Comparison of ENCODE assay signal across 20 cellular contexts in genomic region chr22:39432361-39432811, GRCh38. TPM values are rescaled to one million over a fixed set of nuclear protein-coding genes. Genes with fewer than 3 reads are reported as not detected.
DNase-seq lines count a peak whose midpoint lies in the region; ATAC-seq and TF ChIP-seq lines count a peak whose summit lies in the region.
"Had no signal": no experiment of that assay in that cellular context is flagged by ENCODE, and none has a peak within 500 bp of the region (broad histone marks: within the 10 kb centered on the region; RNA-seq: fewer than 3 reads in every experiment).

No MANE protein-coding gene starts in this region.

- no peaks in the 10 kb centered on the region for H3K4me1 Mint-ChIP-seq in activated CD4-positive, alpha-beta memory T cell treated with anti-CD3 and anti-CD28 coated beads for 36 hours (ENCODE audit: low read depth)

- peaks cover 48 to 90% (median 61%) of the 10 kb centered on the region in 10 experiments for H3K4me1 ChIP-seq in BLaER1 treated with 17β-estradiol and CSF1 and Interleukin-3, amounts not matched to agents 10 nM and 100 nM
- peaks cover 19 to 70% of the 10 kb centered on the region in 2 donors for H3K4me1 ChIP-seq in adrenal gland (replicated peaks in 1 of 2)
- peaks cover 0 to 5% (median 0%) of the 10 kb centered on the region in 4 donors for H3K4me1 ChIP-seq in right lobe of liver
- peaks cover 13 to 74% (median 41%) of the 10 kb centered on the region in 6 donors for H3K4me1 ChIP-seq in spleen

- WGBS in adrenal gland, 4 donors, result 75 to 81% (median 79%) methylated on average over 7 to 10 of the region's 10 CpGs
- no CpG with 5 or more reads among the region's 10 CpGs for WGBS in right lobe of liver (ENCODE audit: insufficient coverage, low coverage, low lambda C conversion rate, missing lambda C conversion rate)
- WGBS in spleen, 5 donors, result 53 to 76% (median 73%) methylated on average over 6 to 10 of the region's 10 CpGs

- H3K9me3 ChIP-seq in BLaER1 treated with 17β-estradiol and CSF1 and Interleukin-3, amounts not matched to agents 10 nM and 100 nM (replicated peaks in 1 of 11), result no peaks in the 10 kb centered on the region
- H3K9me3 ChIP-seq in adrenal gland (replicated peaks in 1 of 3) (no peaks in the 10 kb centered on the region), right lobe of liver (no peaks in the 10 kb centered on the region), spleen (no peaks in the 10 kb centered on the region)
- H3K9me3 ChIP-seq: neutrophil had no signal

- peaks cover 44 to 72% (median 62%) of the 10 kb centered on the region in 11 experiments for H3K36me3 ChIP-seq in BLaER1 treated with 17β-estradiol and CSF1 and Interleukin-3, amounts not matched to agents 10 nM and 100 nM
- H3K36me3 ChIP-seq in adrenal gland (replicated peaks in 1 of 2), result peaks cover 0 to 33% of the 10 kb centered on the region in 2 donors
- peaks cover 0 to 37% (median 14%) of the 10 kb centered on the region in 4 donors for H3K36me3 ChIP-seq in right lobe of liver
- H3K36me3 ChIP-seq in spleen, result peaks cover 0 to 75% (median 47%) of the 10 kb centered on the region in 6 donors

- peaks cover 9% of the 10 kb centered on the region for H3K36me3 Mint-ChIP-seq in activated CD4-positive, alpha-beta memory T cell treated with anti-CD3 and anti-CD28 coated beads for 36 hours

- CTCF ChIA-PET in activated CD4-positive, alpha-beta memory T cell treated with anti-CD3 and anti-CD28 coated beads for 36 hours (lab: Charles Lee), result no interaction called here

- no peak for ATAC-seq in right lobe of liver
- ATAC-seq: activated T-cell treated with anti-CD3 and anti-CD28 coated beads, Interleukin-2, amount 50 U/mL, for 4 hours; HCT116 had no signal

- no peak for TF ChIP-seq CTCF in adrenal gland (IDR thresholded peaks at IDR 0.05)
- no peak for TF ChIP-seq CTCF in right lobe of liver (IDR thresholded peaks at IDR 0.05)
- TF ChIP-seq CTCF in spleen (IDR thresholded peaks at IDR 0.05 in 8 of 11, conservative IDR thresholded peaks at IDR 0.05 in 3 of 11), result no peak

- no peaks in the 10 kb centered on the region for H3K27me3 ChIP-seq in BLaER1 treated with 17β-estradiol and CSF1 and Interleukin-3, amounts not matched to agents 10 nM and 100 nM
- H3K27me3 ChIP-seq in adrenal gland (no peaks in the 10 kb centered on the region), right lobe of liver (no peaks in the 10 kb centered on the region), spleen (replicated peaks in 1 of 7) (no peaks in the 10 kb centered on the region)

- intact Hi-C loops in adrenal gland (cut with DNase I), result loop anchor here in 1 of 2 donors (10.0 kb wide), 1 partner anchor 62 kb away; no protein-coding TSS in a partner anchor
- intact Hi-C loops in right lobe of liver (cut with DNase I), result no loop called here
- intact Hi-C loops in spleen (cut with DNase I; ENCODE audit: low total_unique reads), result no loop called here
- intact Hi-C loops in activated CD4-positive, alpha-beta memory T cell treated with anti-CD3 and anti-CD28 coated beads for 36 hours (cut with micrococcal nuclease), result no loop called here

- H3K4me3 Mint-ChIP-seq in activated CD4-positive, alpha-beta memory T cell treated with anti-CD3 and anti-CD28 coated beads for 36 hours, result no peak overlapping the region
- H3K4me3 Mint-ChIP-seq: activated CD4-positive, alpha-beta T cell treated with anti-CD3 and anti-CD28 coated beads, Interleukin-2, amount 10 ng/mL, durations not matched to agents 24 days and 14 days; activated T-cell treated with anti-CD3 and anti-CD28 coated beads, Interleukin-2, amount 50 U/mL, for 4 hours; dendritic cell treated with granulocyte-macrophage colony-stimulating factor and Interleukin-4, amounts not matched to agents 40 ng/mL and 50 ng/mL, for 4 days; stimulated activated naive CD8-positive, alpha-beta T cell treated with anti-CD3 and anti-CD28 coated beads, Interleukin-15, Interleukin-2, amounts not matched to agents 100 ng/mL and 50 ng/mL, for 24 hours; T-helper 2 cell treated with Interferon-gamma antibody and Interleukin-4, amounts not matched to agents 5 μg/mL and 100 μg/mL, for 36 hours had no signal

- peak overlapping the region in 8 of 11 experiments; percentile 22 to 70 (median 48); a peak in 13 of 22 replicates for H3K9ac ChIP-seq in BLaER1 treated with 17β-estradiol and CSF1 and Interleukin-3, amounts not matched to agents 10 nM and 100 nM

- peak overlapping the region in 9 of 11 experiments; percentile 21 to 80 (median 40); a peak in 15 of 22 replicates for H3K27ac ChIP-seq in BLaER1 treated with 17β-estradiol and CSF1 and Interleukin-3, amounts not matched to agents 10 nM and 100 nM
- H3K27ac ChIP-seq in adrenal gland (peak overlapping the region in 4 of 5 donors; percentile 72 to 97 (median 94)), right lobe of liver (peak overlapping the region in 2 of 3 donors; percentile 33), spleen (peak overlapping the region; percentile 76 to 91 (median 84))
- H3K27ac ChIP-seq: neutrophil had no signal

- no peak overlapping the region for H3K4me3 ChIP-seq in BLaER1 treated with 17β-estradiol and CSF1 and Interleukin-3, amounts not matched to agents 10 nM and 100 nM
- no peak overlapping the region for H3K4me3 ChIP-seq in adrenal gland
- H3K4me3 ChIP-seq in right lobe of liver, result no peak overlapping the region
- no peak overlapping the region for H3K4me3 ChIP-seq in spleen

- DNase-seq in adrenal gland (no peak), right lobe of liver (peak in 1 of 3 donors; percentile 22), spleen (peak; percentile 65), NCI-H2227 (lab: John Stamatoyannopoulos, UW; ENCODE audit: unreplicated experiment) (no peak), AML-193 (lab: John Stamatoyannopoulos, UW) (no peak), DMS53 treated with DMSO at 0.1 percent for 48 hours (lab: John Stamatoyannopoulos, UW; ENCODE audit: unreplicated experiment) (no peak)
- DNase-seq in activated CD4-positive, alpha-beta memory T cell treated with anti-CD3 and anti-CD28 coated beads for 36 hours, result no peak
- DNase-seq: activated CD4-positive, alpha-beta T cell treated with anti-CD3 and anti-CD28 coated beads, Interleukin-2, amount 10 ng/mL, durations not matched to agents 24 days and 14 days; activated T-cell treated with anti-CD3 and anti-CD28 coated beads, Interleukin-2, amount 50 U/mL, for 4 hours; COR-L47; GF-D8; mesendoderm; NCI-H1048; SIG-M5 had no signal

- no peak overlapping the region for H3K27ac Mint-ChIP-seq in activated CD4-positive, alpha-beta memory T cell treated with anti-CD3 and anti-CD28 coated beads for 36 hours
- H3K27ac Mint-ChIP-seq: activated CD4-positive, alpha-beta T cell treated with anti-CD3 and anti-CD28 coated beads, Interleukin-2, amount 10 ng/mL, durations not matched to agents 24 days and 14 days; dendritic cell treated with granulocyte-macrophage colony-stimulating factor and Interleukin-4, amounts not matched to agents 40 ng/mL and 50 ng/mL, for 4 days; stimulated activated naive CD8-positive, alpha-beta T cell treated with anti-CD3 and anti-CD28 coated beads, Interleukin-15, Interleukin-2, amounts not matched to agents 100 ng/mL and 50 ng/mL, for 24 hours; T-helper 2 cell treated with Interferon-gamma antibody and Interleukin-4, amounts not matched to agents 5 μg/mL and 100 μg/mL, for 36 hours had no signal

- H3K4me2 ChIP-seq in BLaER1 treated with 17β-estradiol and CSF1 and Interleukin-3, amounts not matched to agents 10 nM and 100 nM, result peak overlapping the region in 10 of 11 experiments; percentile 12 to 91 (median 58); a peak in 16 of 22 replicates

- TF ChIP-seq POLR2A in adrenal gland (IDR thresholded peaks at IDR 0.05) (no peak), right lobe of liver (IDR thresholded peaks at IDR 0.05) (no peak), spleen (IDR thresholded peaks at IDR 0.05) (no peak)

- H4K20me1 ChIP-seq in BLaER1 treated with 17β-estradiol and CSF1 and Interleukin-3, amounts not matched to agents 10 nM and 100 nM, result no peaks in the 10 kb centered on the region

- no peaks in the 10 kb centered on the region for H3K9me3 Mint-ChIP-seq in activated CD4-positive, alpha-beta memory T cell treated with anti-CD3 and anti-CD28 coated beads for 36 hours
- H3K9me3 Mint-ChIP-seq: activated CD4-positive, alpha-beta T cell treated with anti-CD3 and anti-CD28 coated beads, Interleukin-2, amount 10 ng/mL, durations not matched to agents 24 days and 14 days; activated T-cell treated with anti-CD3 and anti-CD28 coated beads, Interleukin-2, amount 50 U/mL, for 4 hours; dendritic cell treated with granulocyte-macrophage colony-stimulating factor and Interleukin-4, amounts not matched to agents 40 ng/mL and 50 ng/mL, for 4 days; stimulated activated naive CD8-positive, alpha-beta T cell treated with anti-CD3 and anti-CD28 coated beads, Interleukin-15, Interleukin-2, amounts not matched to agents 100 ng/mL and 50 ng/mL, for 24 hours; T-helper 2 cell treated with Interferon-gamma antibody and Interleukin-4, amounts not matched to agents 5 μg/mL and 100 μg/mL, for 36 hours had no signal

- POLR2A ChIA-PET in activated CD4-positive, alpha-beta memory T cell treated with anti-CD3 and anti-CD28 coated beads for 36 hours (lab: Charles Lee), result no interaction called here

- H3K27me3 Mint-ChIP-seq in activated CD4-positive, alpha-beta memory T cell treated with anti-CD3 and anti-CD28 coated beads for 36 hours, result no peaks in the 10 kb centered on the region
- H3K27me3 Mint-ChIP-seq: activated CD4-positive, alpha-beta T cell treated with anti-CD3 and anti-CD28 coated beads, Interleukin-2, amount 10 ng/mL, durations not matched to agents 24 days and 14 days; dendritic cell treated with granulocyte-macrophage colony-stimulating factor and Interleukin-4, amounts not matched to agents 40 ng/mL and 50 ng/mL, for 4 days; stimulated activated naive CD8-positive, alpha-beta T cell treated with anti-CD3 and anti-CD28 coated beads, Interleukin-15, Interleukin-2, amounts not matched to agents 100 ng/mL and 50 ng/mL, for 24 hours had no signal

RNA-seq across cellular contexts. Expression of gene MGAT3, which starts 24.4 kb away (rescaled TPM):
- 1 to 10 TPM; 1.0 to 6.9 (median 2.4) TPM for total RNA-seq in adrenal gland
- polyA plus RNA-seq in adrenal gland, result 1 to 10 TPM in 2 of 3 donors, under 1 TPM in 1; 0.42 to 1.4 (median 1.2) TPM
- total RNA-seq in right lobe of liver, result under 1 TPM in 5 of 6 experiments, not detected in 1; 0.05 to 0.38 (median 0.07) TPM
- total RNA-seq in spleen, result 10 to 100 TPM in 4 of 7 donors, 1 to 10 TPM in 3; 8.1 to 14.4 (median 10.6) TPM
- 1 to 10 TPM; 1.3 to 4.2 (median 1.5) TPM for polyA plus RNA-seq in spleen
- under 1 TPM in 1 of 2 experiments, not detected in 1; 0.05 TPM for total RNA-seq in activated CD4-positive, alpha-beta memory T cell treated with anti-CD3 and anti-CD28 coated beads for 36 hours

RNA-seq across cellular contexts. Expression of gene TAB1, which starts 32.8 kb away (rescaled TPM):
- 10 to 100 TPM; 16.7 to 38.0 (median 24.9) TPM for total RNA-seq in adrenal gland
- polyA plus RNA-seq in adrenal gland, result 10 to 100 TPM in 2 of 3 donors, 1 to 10 TPM in 1; 9.3 to 31.4 (median 20.6) TPM
- 10 to 100 TPM in 4 of 6 experiments, 1 to 10 TPM in 2; 8.9 to 17.0 (median 11.1) TPM for total RNA-seq in right lobe of liver
- total RNA-seq in spleen, result 10 to 100 TPM; 19.3 to 34.8 (median 25.0) TPM
- 10 to 100 TPM; 12.4 to 20.2 (median 12.6) TPM for polyA plus RNA-seq in spleen
- 10 to 100 TPM; 17.2 to 21.1 TPM for total RNA-seq in activated CD4-positive, alpha-beta memory T cell treated with anti-CD3 and anti-CD28 coated beads for 36 hours

Comparison
In these comparisons a context has a peak if more than half of its experiments do, and no peak if none do; other contexts are left out.
1. H3K27ac ChIP-seq: peak in every context shown above with its lines; median percentile 94 in adrenal gland; 84 in spleen; 40 in BLaER1 treated with 17β-estradiol and CSF1 and Interleukin-3, amounts not matched to agents 10 nM and 100 nM; 33 in right lobe of liver.